3 cellular contexts compared by ENCODE assay signal in the genomic region with DNA sequence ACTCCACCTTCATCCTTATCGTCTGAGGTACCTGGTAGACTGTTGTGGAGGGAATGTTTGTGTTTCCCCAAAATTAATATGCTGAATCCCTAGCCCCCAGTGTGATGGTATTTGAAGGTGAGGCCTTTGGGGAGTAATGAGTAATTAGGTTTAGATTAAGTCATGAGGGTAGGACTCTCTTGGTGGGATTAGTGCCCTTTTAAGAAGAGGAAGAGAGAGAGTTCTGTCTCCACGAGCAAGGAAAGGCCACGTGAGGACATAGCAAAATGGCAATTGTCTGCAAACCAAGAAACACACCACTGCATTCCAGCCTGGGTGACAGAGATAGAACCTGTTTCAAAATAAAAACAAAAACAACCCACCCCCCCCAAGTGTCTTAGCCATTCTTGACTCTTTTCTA.
"Had no signal": no experiment of that assay in that cellular context is flagged by ENCODE, and none has a peak within 500 bp of the region (broad histone marks: within the 10 kb centered on the region; RNA-seq: fewer than 3 reads in every experiment).

No MANE protein-coding gene starts in this region.

- ATAC-seq: GM12878 had no signal

- DNase-seq: GDM1, GF-D8 had no signal
